In the genomic region with DNA sequence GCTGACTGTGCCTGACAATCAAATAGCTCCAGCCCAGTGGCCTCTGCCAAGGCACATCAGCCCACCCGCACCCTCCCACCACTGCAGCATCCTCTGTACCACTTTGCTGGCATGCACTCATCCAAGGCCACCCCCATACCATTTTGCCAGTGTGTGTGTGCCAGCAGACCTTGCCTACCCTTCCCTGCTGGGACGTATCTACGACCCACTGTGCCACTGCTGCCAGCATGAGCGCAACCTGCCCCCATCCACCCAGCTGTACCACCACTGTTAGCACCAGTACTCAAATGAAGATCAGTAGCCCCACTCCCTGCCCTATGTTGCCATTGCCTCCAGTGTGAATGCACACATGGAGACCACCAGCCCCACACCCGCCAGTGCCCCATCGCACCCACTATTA, we compare ENCODE assay signal across 17 cellular contexts.
DNase-seq lines count a peak whose midpoint lies in the region; ATAC-seq and TF ChIP-seq lines count a peak whose summit lies in the region.
"Had no signal": no experiment of that assay in that cellular context is flagged by ENCODE, and none has a peak within 500 bp of the region (broad histone marks: within the 10 kb centered on the region; RNA-seq: fewer than 3 reads in every experiment).

No MANE protein-coding gene starts in this region.

- no peak for TF ChIP-seq POLR2A in IMR-90 (IDR thresholded peaks at IDR 0.05; ENCODE audit: low read depth, low read length)

- H4K8ac ChIP-seq in IMR-90 (ENCODE audit: low read depth in 2 of 2, low read length in 2 of 2) (no peak overlapping the region), neuronal stem cell (ENCODE audit: low read depth, low read length) (no peak overlapping the region)

- H2BK15ac ChIP-seq in IMR-90 (ENCODE audit: low read depth, low read length) (no peak overlapping the region), neuronal stem cell (ENCODE audit: low read length) (peak overlapping the region; percentile 43)

- no peak overlapping the region for H3K23ac ChIP-seq in IMR-90 (ENCODE audit: low read depth, low read length)
- H3K23ac ChIP-seq in neuronal stem cell (ENCODE audit: low read depth, low read length, poor library complexity): peak overlapping the region; percentile 13

- H4K5ac ChIP-seq in IMR-90 (ENCODE audit: low read depth, low read length): no peak overlapping the region

- no peak overlapping the region for H3K27ac ChIP-seq in IMR-90 (ENCODE audit: insufficient read depth, low read length)
- H3K27ac ChIP-seq in neuronal stem cell (replicated peaks; ENCODE audit: low read length): no peak overlapping the region
- no peak overlapping the region for H3K27ac ChIP-seq in upper lobe of right lung
- H3K27ac ChIP-seq: BLaER1, C4-2B had no signal

- H2AFZ ChIP-seq in IMR-90 (replicated peaks; ENCODE audit: low read length, poor library complexity): peak overlapping the region; percentile 29
- no peak overlapping the region for H2AFZ ChIP-seq in neuronal stem cell (ENCODE audit: low read length)
- H2AFZ ChIP-seq: GM23338 had no signal

- H2BK20ac ChIP-seq in IMR-90 (ENCODE audit: low read depth, low read length): no peak overlapping the region

- H4K91ac ChIP-seq in IMR-90 (ENCODE audit: insufficient read depth, low read depth, low read length): no peak overlapping the region
- no peak overlapping the region for H4K91ac ChIP-seq in neuronal stem cell (ENCODE audit: low read depth, low read length, poor library complexity)

- H3K9me3 ChIP-seq in IMR-90 (ENCODE audit: control insufficient read depth, insufficient read depth, low read length): peaks cover 3% of the 10 kb centered on the region; the same call in 1 of the 2 replicates
- peaks cover 2% of the 10 kb centered on the region in 2 donors for H3K9me3 ChIP-seq in neuronal stem cell (replicated peaks in 1 of 2; ENCODE audit: control insufficient read depth in 2 of 2, insufficient read depth in 1 of 2, low read depth in 1 of 2, low read length in 2 of 2)
- H3K9me3 ChIP-seq in upper lobe of right lung: no peaks in the 10 kb centered on the region

- H2BK5ac ChIP-seq in IMR-90 (ENCODE audit: low read depth, low read length, poor library complexity, severe bottlenecking) (no peak overlapping the region), neuronal stem cell (ENCODE audit: low read length) (no peak overlapping the region)

- H3K18ac ChIP-seq in IMR-90 (ENCODE audit: low read depth, low read length) (no peak overlapping the region), neuronal stem cell (ENCODE audit: low read length) (peak overlapping the region; percentile 67)

- no peaks in the 10 kb centered on the region for H3K4me1 ChIP-seq in IMR-90 (ENCODE audit: control insufficient read depth, insufficient read depth, low read length)
- H3K4me1 ChIP-seq in neuronal stem cell (ENCODE audit: control insufficient read depth in 2 of 2, insufficient read depth in 1 of 2, low read depth in 1 of 2, low read length in 2 of 2): peaks cover 0 to 1% of the 10 kb centered on the region in 2 donors
- H3K4me1 ChIP-seq in upper lobe of right lung: no peaks in the 10 kb centered on the region
- H3K4me1 ChIP-seq: BLaER1 had no signal

- no peak overlapping the region for H2AK9ac ChIP-seq in IMR-90 (replicated peaks; ENCODE audit: low read depth, low read length, poor library complexity)

- POLR2A ChIA-PET in IMR-90 (lab: Charles Lee; ENCODE audit: unreplicated experiment): no interaction called here

- no TSS peak for BruUV-seq in IMR-90 (replicated peaks; lab: Mats Ljungman, UMichigan)

- no peak for TF ChIP-seq RAD21 in IMR-90 (IDR thresholded peaks at IDR 0.05; ENCODE audit: low read length)

- H3K4me2 ChIP-seq in IMR-90 (ENCODE audit: low read depth, low read length): no peak overlapping the region
- H3K4me2 ChIP-seq in neuronal stem cell (ENCODE audit: insufficient read depth, low read length, poor library complexity, severe bottlenecking): no peak overlapping the region
- H3K4me2 ChIP-seq: BLaER1, GM23338 had no signal

- TF ChIP-seq CTCF in IMR-90 (conservative IDR thresholded peaks at IDR 0.05; ENCODE audit: low read depth, low read length): no peak
- TF ChIP-seq CTCF in upper lobe of right lung (IDR thresholded peaks at IDR 0.05): no peak

- H3K14ac ChIP-seq in IMR-90 (replicated peaks; ENCODE audit: low read depth, low read length): no peak overlapping the region
- H3K14ac ChIP-seq in neuronal stem cell (ENCODE audit: low read length): no peak overlapping the region

- no peaks in the 10 kb centered on the region for H3K36me3 ChIP-seq in IMR-90 (ENCODE audit: control insufficient read depth, insufficient read depth, low read length)
- no peaks in the 10 kb centered on the region for H3K36me3 ChIP-seq in neuronal stem cell (replicated peaks in 1 of 2; ENCODE audit: control insufficient read depth in 2 of 2, insufficient read depth in 2 of 2, low read length in 2 of 2)
- H3K36me3 ChIP-seq in upper lobe of right lung: no peaks in the 10 kb centered on the region
- H3K36me3 ChIP-seq: BLaER1 had no signal

- no peak overlapping the region for H3K4ac ChIP-seq in IMR-90 (ENCODE audit: low read depth, low read length)
- no peak overlapping the region for H3K4ac ChIP-seq in neuronal stem cell (ENCODE audit: low read length)

- no peak overlapping the region for H2BK120ac ChIP-seq in IMR-90 (ENCODE audit: low read depth, low read length)
- peak overlapping the region; percentile 63 for H2BK120ac ChIP-seq in neuronal stem cell (ENCODE audit: low read depth, low read length)

- no peaks in the 10 kb centered on the region for H3K9me1 ChIP-seq in IMR-90 (ENCODE audit: insufficient read depth, low read length)

- H3K4me3 ChIP-seq in IMR-90 (ENCODE audit: insufficient read depth, low read depth, low read length): no peak overlapping the region
- H3K4me3 ChIP-seq in neuronal stem cell (ENCODE audit: low read length in 2 of 2): peak overlapping the region in 1 of 2 donors; percentile 30
- H3K4me3 ChIP-seq in upper lobe of right lung: no peak overlapping the region
- H3K4me3 ChIP-seq: BLaER1, GM12878, GM23338 had no signal

- dilution Hi-C loops in IMR-90 (cut with HindIII; ENCODE audit: low sequenced_read_pairs, unreplicated experiment): no loop called here

- 100% methylated on average over 6 of the region's 6 CpGs; no CpG with 5 or more reads in 1 of the 2 experiments for WGBS in IMR-90 (ENCODE audit: extremely low coverage in 2 of 2, insufficient read length in 1 of 2), 2 experiments
- no CpG with 5 or more reads among the region's 6 CpGs for WGBS in neuronal stem cell (ENCODE audit: extremely low coverage in 2 of 2, insufficient read length in 2 of 2, insufficient replicate concordance in 1 of 2), 2 donors

- peak; percentile 27 for DNase-seq in Ammon's horn (ENCODE audit: low spot score)
- no peak for DNase-seq in IMR-90
- no peak for DNase-seq in neuronal stem cell (ENCODE audit: low spot score)
- peak; percentile 48 for DNase-seq in upper lobe of right lung
- no peak for DNase-seq in NCI-H2227 treated with DMSO at 0.1 percent for 48 hours (lab: John Stamatoyannopoulos, UW)
- no peak for DNase-seq in activated CD4-positive, alpha-beta T cell treated with anti-CD3 and anti-CD28 coated beads for 4 hours
- DNase-seq: CD4-positive, CD25-positive, alpha-beta regulatory T cell; DMS 273 treated with DMSO at 0.1 percent for 48 hours; DMS79; EL; GDM1; H9 had no signal

- H3K27me3 ChIP-seq in IMR-90 (ENCODE audit: control insufficient read depth, insufficient read depth, low read length): no peaks in the 10 kb centered on the region
- H3K27me3 ChIP-seq in neuronal stem cell (ENCODE audit: control insufficient read depth in 3 of 3, insufficient read depth in 3 of 3, low read depth in 1 of 3, low read length in 3 of 3): no peaks in the 10 kb centered on the region
- no peaks in the 10 kb centered on the region for H3K27me3 ChIP-seq in upper lobe of right lung
- H3K27me3 ChIP-seq: BLaER1 had no signal

- intact Hi-C loops in IMR-90 (cut with micrococcal nuclease): no loop called here
- intact Hi-C loops in upper lobe of right lung (cut with DNase I): no loop called here

- H3K79me1 ChIP-seq in IMR-90 (ENCODE audit: low read depth in 1 of 2, low read length in 2 of 2) (no peaks in the 10 kb centered on the region), neuronal stem cell (ENCODE audit: low read depth, low read length) (peaks cover 1% of the 10 kb centered on the region)

- in situ Hi-C loops in IMR-90 (cut with MboI; ENCODE audit: low sequenced_read_pairs): no loop called here

- no peaks in the 10 kb centered on the region for H4K20me1 ChIP-seq in IMR-90 (ENCODE audit: insufficient read depth, low read length)
- H4K20me1 ChIP-seq: BLaER1 had no signal

- H3K9ac ChIP-seq in IMR-90 (ENCODE audit: low read depth, low read length): no peak overlapping the region
- peak overlapping the region; percentile 18 for H3K9ac ChIP-seq in neuronal stem cell (ENCODE audit: low read depth, low read length, poor library complexity)
- H3K9ac ChIP-seq: BLaER1 had no signal

- H2BK12ac ChIP-seq in neuronal stem cell (ENCODE audit: low read length): peak overlapping the region; percentile 43

- CTCF ChIA-PET in IMR-90 (lab: Yijun Ruan, JAX): no interaction called here

- H3K56ac ChIP-seq in IMR-90 (ENCODE audit: extremely low read depth, insufficient read depth, low read length): no peak overlapping the region

- no peak for ATAC-seq in IMR-90 (ENCODE audit: low read depth)
- peak; percentile 15 for ATAC-seq in upper lobe of right lung
- ATAC-seq: GM12878, GM23338, HCT116 had no signal

- H2AK5ac ChIP-seq in IMR-90 (ENCODE audit: low read depth, low read length) (no peak overlapping the region), neuronal stem cell (ENCODE audit: low read depth, low read length) (peak overlapping the region; percentile 49)

TF ChIP-seq in IMR-90, 13 proteins besides CTCF, POLR2A, EP300 and RAD21 (continues in another document):
- no peak for TF ChIP-seq MAZ (IDR thresholded peaks at IDR 0.05; ENCODE audit: borderline replicate concordance, low read depth, low read length)
- no peak for TF ChIP-seq ELK1 (IDR thresholded peaks at IDR 0.05; ENCODE audit: borderline replicate concordance, low read depth, low read length)
- no peak for TF ChIP-seq RCOR1 (IDR thresholded peaks at IDR 0.05; ENCODE audit: insufficient replicate concordance, low read length)

Comparison
In these comparisons a context has a peak if more than half of its experiments do, and no peak if none do; other contexts are left out.
1. DNase-seq: peak in Ammon's horn (single experiment) and upper lobe of right lung (single experiment); none in IMR-90 (single experiment), neuronal stem cell (single experiment), NCI-H2227 treated with DMSO at 0.1 percent for 48 hours (single experiment) and activated CD4-positive, alpha-beta T cell treated with anti-CD3 and anti-CD28 coated beads for 4 hours (0 of 2).